21 cellular contexts compared by ENCODE assay signal in genomic region chr22:24361976-24362646, GRCh38.
"Had no signal": no experiment of that assay in that cellular context is flagged by ENCODE, and none has a peak within 500 bp of the region (broad histone marks: within the 10 kb centered on the region; RNA-seq: fewer than 3 reads in every experiment).

No MANE protein-coding gene starts in this region.

- H3K4me1 ChIP-seq: testis had no signal

- H3K36me3 Mint-ChIP-seq: activated naive CD4-positive, alpha-beta T cell treated with anti-CD3 and anti-CD28 coated beads, Interleukin-2, amount 50 U/mL, for 72 hours had no signal

- H3K9me3 ChIP-seq: heart right ventricle, sigmoid colon, testis had no signal

- H3K36me3 ChIP-seq: neural progenitor cell had no signal

- H3K27ac Mint-ChIP-seq: activated B cell treated with CpG ODN at 0.5 μM for 24 hours; activated CD4-positive, alpha-beta memory T cell treated with anti-CD3 and anti-CD28 coated beads for 36 hours; activated CD8-positive, alpha-beta memory T cell treated with anti-CD3 and anti-CD28 coated beads, Interleukin-2, amount 10 ng/mL, durations not matched to agents 7 days and 5 days; activated naive CD4-positive, alpha-beta T cell treated with anti-CD3 and anti-CD28 coated beads, Interleukin-2, amount 50 U/mL, for 72 hours; neural progenitor cell; type B pancreatic cell had no signal

- H3K4me3 ChIP-seq: heart right ventricle, neural progenitor cell, sigmoid colon, testis had no signal

- ATAC-seq: activated CD8-positive, alpha-beta memory T cell treated with anti-CD3 and anti-CD28 coated beads, Interleukin-2, amount 10 ng/mL, durations not matched to agents 7 days and 5 days; activated naive CD4-positive, alpha-beta T cell treated with anti-CD3 and anti-CD28 coated beads, Interleukin-2, amount 50 U/mL, for 72 hours; heart right ventricle; left cardiac atrium had no signal

- H3K9me3 Mint-ChIP-seq: activated B cell treated with CpG ODN at 0.5 μM for 24 hours; activated CD4-positive, alpha-beta memory T cell treated with anti-CD3 and anti-CD28 coated beads for 36 hours; activated naive CD4-positive, alpha-beta T cell treated with anti-CD3 and anti-CD28 coated beads, Interleukin-2, amount 50 U/mL, for 72 hours; naive B cell; neural progenitor cell; type B pancreatic cell had no signal

- H3K27me3 Mint-ChIP-seq: activated B cell treated with CpG ODN at 0.5 μM for 24 hours; activated CD4-positive, alpha-beta memory T cell treated with anti-CD3 and anti-CD28 coated beads for 36 hours; activated CD8-positive, alpha-beta memory T cell treated with anti-CD3 and anti-CD28 coated beads, Interleukin-2, amount 10 ng/mL, durations not matched to agents 7 days and 5 days; naive B cell; type B pancreatic cell had no signal

- DNase-seq: activated B cell treated with CpG ODN at 0.5 μM for 24 hours; activated CD4-positive, alpha-beta memory T cell treated with anti-CD3 and anti-CD28 coated beads for 36 hours; activated CD4-positive, alpha-beta T cell treated with anti-CD3 and anti-CD28 coated beads for 4 hours; activated CD8-positive, alpha-beta memory T cell treated with anti-CD3 and anti-CD28 coated beads, Interleukin-2, amount 10 ng/mL, durations not matched to agents 7 days and 5 days; activated T-cell treated with anti-CD3 and anti-CD28 coated beads for 4 hours; cortex of kidney; heart right ventricle; islet precursor cell; left cardiac atrium; mesenchymal stem cell; naive B cell; posterior cingulate gyrus; sigmoid colon; stimulated activated CD4-positive, alpha-beta T cell treated with anti-CD3 and anti-CD28 coated beads, Interleukin-2, amount 100 ng/mL, for 48 hours; stimulated activated CD8-positive, alpha-beta memory T cell treated with anti-CD3 and anti-CD28 coated beads, Interleukin-4, amount 100 ng/mL, for 48 hours; stimulated activated naive CD4-positive, alpha-beta T cell; T1000; testis had no signal

- H3K4me1 Mint-ChIP-seq: activated B cell treated with CpG ODN at 0.5 μM for 24 hours had no signal

- H3K4me3 Mint-ChIP-seq: activated B cell treated with CpG ODN at 0.5 μM for 24 hours; activated CD4-positive, alpha-beta memory T cell treated with anti-CD3 and anti-CD28 coated beads for 36 hours; activated CD8-positive, alpha-beta memory T cell treated with anti-CD3 and anti-CD28 coated beads, Interleukin-2, amount 10 ng/mL, durations not matched to agents 7 days and 5 days; naive B cell; neural progenitor cell; type B pancreatic cell had no signal

- H3K27me3 ChIP-seq: heart right ventricle, neural progenitor cell, sigmoid colon, testis had no signal
